19 cellular contexts compared by ENCODE assay signal in the genomic region with DNA sequence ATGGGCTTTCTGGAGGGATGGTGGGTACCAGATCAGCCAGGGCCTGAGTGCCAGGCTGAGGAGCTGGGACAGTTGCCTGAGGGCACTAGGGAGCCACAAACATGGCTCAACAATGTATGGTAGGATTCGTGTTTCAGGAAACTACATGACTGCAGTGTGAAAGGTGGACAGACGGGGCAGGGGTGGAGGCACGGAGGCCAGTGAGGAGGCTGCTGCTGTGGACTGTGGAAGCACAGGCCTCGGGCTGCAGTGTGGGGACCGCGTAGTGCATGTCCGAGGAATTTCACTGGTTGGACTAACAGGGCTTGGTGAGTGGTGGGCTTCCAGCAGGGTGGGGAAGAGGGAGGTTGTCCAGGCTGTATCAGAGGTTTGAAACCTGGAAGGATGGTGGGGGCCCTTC. TPM values are rescaled to one million over a fixed set of nuclear protein-coding genes. Genes with fewer than 3 reads are reported as not detected.
A peak's percentile ranks its signal among the peaks of the same experiment; 100 is the strongest.
DNase-seq lines count a peak whose midpoint lies in the region; ATAC-seq, FAIRE-seq and TF ChIP-seq lines count a peak whose summit lies in the region.
"Had no signal": no experiment of that assay in that cellular context is flagged by ENCODE, and none has a peak within 500 bp of the region (broad histone marks: within the 10 kb centered on the region; RNA-seq: fewer than 3 reads in every experiment).

No MANE protein-coding gene starts in this region.

- CTCF ChIA-PET in Caco-2 (lab: Charles Lee): interaction anchor here (0.5 to 1.1 kb wide), 2 partner anchors 12 to 29 kb away, joined by 3 to 8 read pairs; no protein-coding TSS in a partner anchor

- no peaks in the 10 kb centered on the region for H3F3A ChIP-seq in MM.1S (ENCODE audit: insufficient read depth, low read length)

- no peak overlapping the region for H2BK12ac ChIP-seq in mesenchymal stem cell (ENCODE audit: low read length in 2 of 2)

- H3K36me3 ChIP-seq in Caco-2 (ENCODE audit: control insufficient read depth, insufficient read depth, low read length): no peaks in the 10 kb centered on the region
- no peaks in the 10 kb centered on the region for H3K36me3 ChIP-seq in astrocyte (ENCODE audit: insufficient read depth, low read length)
- no peaks in the 10 kb centered on the region for H3K36me3 ChIP-seq in mesenchymal stem cell (ENCODE audit: control insufficient read depth in 1 of 2, insufficient read depth in 2 of 2, low read depth in 1 of 2, low read length in 2 of 2)
- peaks cover 12 to 26% (median 16%) of the 10 kb centered on the region in 3 donors for H3K36me3 ChIP-seq in skeletal muscle tissue (ENCODE audit: control insufficient read depth in 3 of 3, insufficient read depth in 3 of 3, low read length in 3 of 3)
- no peaks in the 10 kb centered on the region for H3K36me3 ChIP-seq in MM.1S (replicated peaks; ENCODE audit: insufficient read depth, low read length)

- no TSS peak for BruUV-seq in Caco-2 (replicated peaks; lab: Mats Ljungman, UMichigan)

- H4K20me1 ChIP-seq in astrocyte (ENCODE audit: insufficient read depth, low read length) (no peaks in the 10 kb centered on the region), MM.1S (ENCODE audit: insufficient read depth, low read length) (no peaks in the 10 kb centered on the region)

- no peak overlapping the region for H2AK5ac ChIP-seq in mesenchymal stem cell (ENCODE audit: low read length, severe bottlenecking)

- H4K91ac ChIP-seq in mesenchymal stem cell (ENCODE audit: low read length): peak overlapping the region; percentile 25

- H3K18ac ChIP-seq in mesenchymal stem cell (ENCODE audit: low read depth in 1 of 2, low read length in 2 of 2): no peak overlapping the region

- H2BK5ac ChIP-seq in mesenchymal stem cell (ENCODE audit: low read depth, low read length, poor library complexity, severe bottlenecking): no peak overlapping the region

- ATAC-seq in sciatic nerve: no peak
- ATAC-seq: Right ventricle myocardium inferior had no signal

- no peaks in the 10 kb centered on the region for H3K79me1 ChIP-seq in mesenchymal stem cell (replicated peaks; ENCODE audit: low read length, poor library complexity, severe bottlenecking)

- WGBS in mesenchymal stem cell: 95% methylated on average over 7 of the region's 7 CpGs

- no peak overlapping the region for H2BK120ac ChIP-seq in mesenchymal stem cell (ENCODE audit: low read depth, low read length)

- intact Hi-C loops in Caco-2 (cut with micrococcal nuclease; ENCODE audit: unreplicated experiment): loop anchor here (2.0 kb wide), 1 partner anchor 41 kb away; no protein-coding TSS in a partner anchor
- intact Hi-C loops in sciatic nerve (cut with DNase I): no loop called here

- no peak overlapping the region for H3K9ac ChIP-seq in astrocyte (ENCODE audit: low read length)
- no peak overlapping the region for H3K9ac ChIP-seq in mesenchymal stem cell (ENCODE audit: low read length)
- H3K9ac ChIP-seq in skeletal muscle tissue (ENCODE audit: low read depth in 1 of 3, low read length in 3 of 3): peak overlapping the region in 2 of 3 donors; percentile 3 to 45
- H3K9ac ChIP-seq in MM.1S (ENCODE audit: low read length): no peak overlapping the region
- H3K9ac ChIP-seq: KMS-11 had no signal

- H3K9me3 Mint-ChIP-seq in Caco-2 (ENCODE audit: unreplicated experiment) (no peaks in the 10 kb centered on the region), astrocyte (ENCODE audit: unreplicated experiment) (peaks cover 5% of the 10 kb centered on the region)

- no peak overlapping the region for H2BK15ac ChIP-seq in mesenchymal stem cell (ENCODE audit: low read depth, poor library complexity, severe bottlenecking)

- POLR2A ChIA-PET in Caco-2 (lab: Charles Lee): no interaction called here

- no peaks in the 10 kb centered on the region for H3K9me2 ChIP-seq in MM.1S (replicated peaks; ENCODE audit: insufficient read depth, low read length)

- no peak overlapping the region for H4K8ac ChIP-seq in mesenchymal stem cell (ENCODE audit: low read length)

- no peak overlapping the region for H3K23ac ChIP-seq in mesenchymal stem cell (ENCODE audit: low read length in 2 of 2)

- H3K4me3 ChIP-seq in Caco-2 (ENCODE audit: low read depth, low read length): no peak overlapping the region
- no peak overlapping the region for H3K4me3 ChIP-seq in astrocyte (ENCODE audit: insufficient read depth, low read depth, low read length)
- H3K4me3 ChIP-seq in mesenchymal stem cell (ENCODE audit: insufficient read depth in 1 of 2, low read depth in 1 of 2, low read length in 2 of 2): no peak overlapping the region
- H3K4me3 ChIP-seq in skeletal muscle tissue (ENCODE audit: low read length in 3 of 3): no peak overlapping the region
- H3K4me3 ChIP-seq in MM.1S (ENCODE audit: low read length): no peak overlapping the region

- TF ChIP-seq CTCF in Caco-2 (IDR thresholded peaks at IDR 0.05; ENCODE audit: insufficient read depth in 1 of 2, low read depth in 1 of 2, low read length in 1 of 2, severe bottlenecking in 1 of 2, unreplicated experiment in 1 of 2) (no peak), astrocyte (IDR thresholded peaks at IDR 0.05; ENCODE audit: insufficient read depth, low read depth, low read length) (no peak), MM.1S (IDR thresholded peaks at IDR 0.05; ENCODE audit: low read length) (no peak)

- H3K27ac ChIP-seq in astrocyte (ENCODE audit: low read depth, low read length): no peak overlapping the region
- H3K27ac ChIP-seq in mesenchymal stem cell (ENCODE audit: low read length, poor library complexity, severe bottlenecking): no peak overlapping the region
- H3K27ac ChIP-seq in skeletal muscle tissue (ENCODE audit: low read depth, low read length): no peak overlapping the region
- H3K27ac ChIP-seq in MM.1S (ENCODE audit: low read length): no peak overlapping the region
- H3K27ac ChIP-seq: KMS-11 had no signal

- peaks cover 52% of the 10 kb centered on the region for H3K4me1 ChIP-seq in Caco-2
- H3K4me1 ChIP-seq in astrocyte (ENCODE audit: insufficient read depth, low read length): no peaks in the 10 kb centered on the region
- H3K4me1 ChIP-seq in mesenchymal stem cell (ENCODE audit: control insufficient read depth, insufficient read depth, low read depth, low read length): peaks cover 1% of the 10 kb centered on the region
- peaks cover 65 to 92% (median 81%) of the 10 kb centered on the region in 3 donors for H3K4me1 ChIP-seq in skeletal muscle tissue (ENCODE audit: control insufficient read depth in 3 of 3, insufficient read depth in 3 of 3, low read length in 3 of 3)
- H3K4me1 ChIP-seq in MM.1S (ENCODE audit: low read length): no peaks in the 10 kb centered on the region

- H3K4me3 Mint-ChIP-seq in Caco-2 (ENCODE audit: unreplicated experiment) (no peak overlapping the region), astrocyte (ENCODE audit: unreplicated experiment) (no peak overlapping the region)

- H3K9me3 ChIP-seq in Caco-2 (no peaks in the 10 kb centered on the region), astrocyte (ENCODE audit: insufficient read depth, low read depth, low read length) (no peaks in the 10 kb centered on the region), mesenchymal stem cell (ENCODE audit: control insufficient read depth, low read length) (no peaks in the 10 kb centered on the region), skeletal muscle tissue (ENCODE audit: control insufficient read depth in 3 of 3, low read length in 3 of 3) (no peaks in the 10 kb centered on the region), MM.1S (replicated peaks; ENCODE audit: insufficient read depth, low read length) (no peaks in the 10 kb centered on the region)

- H3K4ac ChIP-seq in mesenchymal stem cell (ENCODE audit: low read depth in 1 of 2, low read length in 2 of 2): no peak overlapping the region

- H2AFZ ChIP-seq in astrocyte (ENCODE audit: low read depth, low read length): no peak overlapping the region
- H2AFZ ChIP-seq in mesenchymal stem cell (ENCODE audit: low read depth, low read length): no peak overlapping the region
- H2AFZ ChIP-seq in MM.1S (ENCODE audit: low read length): no peak overlapping the region

- H3K36me3 Mint-ChIP-seq in Caco-2 (ENCODE audit: insufficient read depth, unreplicated experiment): peaks cover 10% of the 10 kb centered on the region
- peaks cover 6% of the 10 kb centered on the region for H3K36me3 Mint-ChIP-seq in astrocyte (ENCODE audit: low read depth, unreplicated experiment)

- H3K14ac ChIP-seq in mesenchymal stem cell (ENCODE audit: low read length in 2 of 2): peak overlapping the region in 1 of 2 experiments; percentile 26

- H3K27me3 Mint-ChIP-seq in Caco-2 (ENCODE audit: insufficient read depth, unreplicated experiment): no peaks in the 10 kb centered on the region
- H3K27me3 Mint-ChIP-seq in astrocyte (ENCODE audit: low read depth, unreplicated experiment): peaks cover 82% of the 10 kb centered on the region

- H3K4me2 ChIP-seq in astrocyte (ENCODE audit: low read length) (no peak overlapping the region), mesenchymal stem cell (ENCODE audit: low read length, poor library complexity, severe bottlenecking) (no peak overlapping the region), MM.1S (ENCODE audit: low read depth, low read length) (no peak overlapping the region)
- H3K4me2 ChIP-seq: KMS-11 had no signal

- H3K4me1 Mint-ChIP-seq in Caco-2 (ENCODE audit: low read depth, unreplicated experiment) (peaks cover 43% of the 10 kb centered on the region), astrocyte (ENCODE audit: low read depth, unreplicated experiment) (no peaks in the 10 kb centered on the region)

- DNase-seq in Caco-2 (peak in 1 of 2 experiments; percentile 37), astrocyte (ENCODE audit: low read depth) (no peak), mesenchymal stem cell (no peak), MM.1S (no peak), sciatic nerve (ENCODE audit: low spot score) (no peak), DMS153 (lab: John Stamatoyannopoulos, UW) (no peak), activated gamma-delta T cell treated with Interleukin-2 at 50 U/mL for 16 hours (no peak)
- DNase-seq: Calu3, GF-D8, NCI-H1417, NCI-H2029, NCI-H2171 treated with DMSO at 0.1 percent for 48 hours, NCI-H774 had no signal

- H3K27ac Mint-ChIP-seq in Caco-2 (ENCODE audit: unreplicated experiment) (peak overlapping the region; percentile 10), astrocyte (ENCODE audit: unreplicated experiment) (peak overlapping the region; percentile 10)

- no peak for FAIRE-seq in astrocyte (lab: Jason Lieb, UNC)

- H3K27me3 ChIP-seq in Caco-2 (replicated peaks; ENCODE audit: control insufficient read depth, insufficient read depth, low read length) (no peaks in the 10 kb centered on the region), astrocyte (ENCODE audit: insufficient read depth, low read length) (no peaks in the 10 kb centered on the region), mesenchymal stem cell (ENCODE audit: control insufficient read depth in 1 of 2, insufficient read depth in 1 of 2, low read length in 2 of 2) (peaks cover 15 to 47% of the 10 kb centered on the region in 2 experiments), skeletal muscle tissue (ENCODE audit: control insufficient read depth in 3 of 3, insufficient read depth in 3 of 3, low read length in 3 of 3) (no peaks in the 10 kb centered on the region), MM.1S (replicated peaks; ENCODE audit: insufficient read depth, low read length) (no peaks in the 10 kb centered on the region)

- H3K79me2 ChIP-seq in astrocyte (ENCODE audit: insufficient read depth, low read length) (no peaks in the 10 kb centered on the region), MM.1S (ENCODE audit: low read length) (no peaks in the 10 kb centered on the region)

RNA-seq across cellular contexts. Expression of gene P2RY2, which starts 7.8 kb away (rescaled TPM):
- total RNA-seq in Caco-2 (2022) (10.4 and 11.4 TPM in 2 replicates), astrocyte (0.12 and 0.30 TPM in 2 replicates), skeletal muscle tissue (1.0 TPM), sciatic nerve (12.3 TPM)
- polyA plus RNA-seq in mesenchymal stem cell (2013, experiment 1 of 2): 0.01 TPM
- polyA plus RNA-seq in mesenchymal stem cell (2013, experiment 2 of 2): 0.03 TPM
- total RNA-seq: A673, H4, NCI-H460 had no signal

RNA-seq across cellular contexts. Expression of gene P2RY6, which starts 46.3 kb away (rescaled TPM):
- 48.4 and 55.7 TPM in 2 replicates for total RNA-seq in Caco-2 (2022)
- 0.14 and 0.75 TPM in 2 replicates for total RNA-seq in astrocyte
- polyA plus RNA-seq in mesenchymal stem cell (2013, experiment 1 of 2): 0.35 TPM
- polyA plus RNA-seq in mesenchymal stem cell (2013, experiment 2 of 2): 0.21 TPM
- total RNA-seq in skeletal muscle tissue: 2.1 TPM
- total RNA-seq in sciatic nerve: 3.6 TPM
- total RNA-seq: Calu3, NCI-H460 had no signal

Comparison
In these comparisons a context has a peak if more than half of its experiments do, and no peak if none do; other contexts are left out.
1. H3K9ac ChIP-seq: peak in skeletal muscle tissue (2 of 3); none in astrocyte (single experiment), mesenchymal stem cell (single experiment) and MM.1S (single experiment).
2. RNA of gene P2RY6, which starts 46.3 kb away (total RNA-seq): 48.4 to 55.7 TPM in Caco-2; 3.6 TPM in sciatic nerve (single experiment), 2.1 TPM in skeletal muscle tissue (single experiment) and 0.14 to 0.75 TPM in astrocyte; every median in the first group is over 10 times any median in the second.